Comparison of ENCODE assay signal across 8 cellular contexts in genomic region chr5:116454417-116454927, GRCh38.
DNase-seq lines count a peak whose midpoint lies in the region; ATAC-seq and TF ChIP-seq lines count a peak whose summit lies in the region.

No MANE protein-coding gene starts in this region.

- H2BK20ac ChIP-seq in H9 (ENCODE audit: low read depth, low read length, poor library complexity, severe bottlenecking), result no peak overlapping the region

- DNase-seq in ACHN (peak; percentile 39), fibroblast of the conjunctiva (ENCODE audit: low read depth) (peak; percentile 81), H9 (no peak), NCI-H1436 (lab: John Stamatoyannopoulos, UW) (no peak)
- peak in 1 of 2 donors; percentile 50 for DNase-seq in stimulated activated naive CD8-positive, alpha-beta T cell treated with anti-CD3 and anti-CD28 coated beads, Interleukin-15, amount 100 ng/mL, for 72 hours

- no peak overlapping the region for H3K9ac ChIP-seq in OCI-LY3 (ENCODE audit: low read length)
- no peak overlapping the region for H3K9ac ChIP-seq in H9 (ENCODE audit: extremely low read depth, insufficient read length, low read length)

- no peak overlapping the region for H3T11ph ChIP-seq in H9 (ENCODE audit: low read length)

- peaks cover 2% of the 10 kb centered on the region for H3K79me1 ChIP-seq in H9 (ENCODE audit: insufficient read depth, low read depth, low read length, poor library complexity, severe bottlenecking)

- no peak overlapping the region for H2BK12ac ChIP-seq in H9 (ENCODE audit: insufficient read length, low read depth, low read length)

- H2BK120ac ChIP-seq in H9 (ENCODE audit: low read depth, low read length, poor library complexity, severe bottlenecking), result no peak overlapping the region

- no peaks in the 10 kb centered on the region for H3K9me3 ChIP-seq in OCI-LY3 (ENCODE audit: insufficient read depth, low read length)
- H3K9me3 ChIP-seq in H9 (ENCODE audit: control insufficient read depth, low read depth, low read length), result no peaks in the 10 kb centered on the region

- H3K36me3 Mint-ChIP-seq in H9 (ENCODE audit: insufficient read depth in 1 of 3, low read depth in 3 of 3), result peaks cover 9 to 68% (median 35%) of the 10 kb centered on the region in 3 experiments; a peak in 6 of 7 replicates

- H4K20me1 ChIP-seq in OCI-LY3 (ENCODE audit: insufficient read depth, low read length), result no peaks in the 10 kb centered on the region
- no peaks in the 10 kb centered on the region for H4K20me1 ChIP-seq in H9 (ENCODE audit: control insufficient read depth, insufficient read depth, insufficient read length)

- H3K36me3 ChIP-seq in OCI-LY3 (replicated peaks; ENCODE audit: low read depth, low read length), result no peaks in the 10 kb centered on the region

- no CpG with 5 or more reads among the region's 9 CpGs for WGBS in H9 (ENCODE audit: extremely low coverage, insufficient read length, low lambda C conversion rate)

- no peak overlapping the region for H2BK15ac ChIP-seq in H9 (ENCODE audit: low read depth, low read length)

- H3K23me2 ChIP-seq in H9 (ENCODE audit: insufficient read length, low read depth, low read length, poor library complexity, severe bottlenecking), result no peaks in the 10 kb centered on the region

- H2BK5ac ChIP-seq in H9 (ENCODE audit: insufficient read length, low read length), result no peak overlapping the region

- no peak overlapping the region for H4K8ac ChIP-seq in H9 (replicated peaks; ENCODE audit: insufficient read length, low read depth, low read length)

- no peaks in the 10 kb centered on the region for H3K79me2 ChIP-seq in OCI-LY3 (ENCODE audit: low read length)
- H3K79me2 ChIP-seq in H9 (ENCODE audit: insufficient read depth, low read length), result no peaks in the 10 kb centered on the region

- no peak overlapping the region for H2AK5ac ChIP-seq in H9 (ENCODE audit: insufficient read length, low read length)

- H3K27me3 Mint-ChIP-seq in stimulated activated naive CD8-positive, alpha-beta T cell treated with anti-CD3 and anti-CD28 coated beads, Interleukin-15, amount 100 ng/mL, for 72 hours, result no peaks in the 10 kb centered on the region
- H3K27me3 Mint-ChIP-seq in H9 (ENCODE audit: low read depth), result 0 out of 2 replicates have a peak, but pooled peaks cover 1% of the 10 kb centered on the region

- H4K5ac ChIP-seq in H9 (ENCODE audit: insufficient read length, low read depth, low read length), result no peak overlapping the region

- H4K91ac ChIP-seq in H9 (ENCODE audit: insufficient read length, low read depth, low read length), result no peak overlapping the region

- no peak overlapping the region for H3K14ac ChIP-seq in H9 (ENCODE audit: insufficient read depth, low read length)

- no peak overlapping the region for H3K56ac ChIP-seq in H9 (ENCODE audit: insufficient read length, low read depth, low read length)

- H3K27me3 ChIP-seq in OCI-LY3 (ENCODE audit: low read depth, low read length), result no peaks in the 10 kb centered on the region
- no peaks in the 10 kb centered on the region for H3K27me3 ChIP-seq in H9 (ENCODE audit: insufficient read depth, low read length)

- ATAC-seq in GM18873 (IDR thresholded peaks at IDR 0.05; ENCODE audit: low FRiP score, unreplicated experiment) (peak; percentile 99), HG02981 (IDR thresholded peaks at IDR 0.05; ENCODE audit: unreplicated experiment) (peak; percentile 99)
- peak; percentile 94 for ATAC-seq in stimulated activated naive CD8-positive, alpha-beta T cell treated with anti-CD3 and anti-CD28 coated beads, Interleukin-15, amount 100 ng/mL, for 72 hours

- H3K4me3 ChIP-seq in OCI-LY3 (ENCODE audit: low read length), result peak overlapping the region; percentile 34

- H3K27ac ChIP-seq in OCI-LY3 (ENCODE audit: low read length) (no peak overlapping the region), H9 (ENCODE audit: insufficient read length, low read depth, low read length) (no peak overlapping the region)

- no peak for TF ChIP-seq CTCF in OCI-LY3 (IDR thresholded peaks at IDR 0.05; ENCODE audit: low read depth, low read length)
- no peak for TF ChIP-seq CTCF in H9 (conservative IDR thresholded peaks at IDR 0.05)

- H3K4me1 ChIP-seq in OCI-LY3 (ENCODE audit: low read length) (peaks cover 14% of the 10 kb centered on the region), H9 (ENCODE audit: insufficient read depth, low read length) (peaks cover 8% of the 10 kb centered on the region; the same call in 1 of the 2 replicates)

- H3K4me2 ChIP-seq in OCI-LY3 (ENCODE audit: low read length), result peak overlapping the region; percentile 70
- no peak overlapping the region for H3K4me2 ChIP-seq in H9 (ENCODE audit: insufficient read depth, insufficient read length, low read length)

- in situ Hi-C loops in ACHN (cut with HindIII; ENCODE audit: low pct_ligation_motif_present, low pct_unique_long_range_greater_than_20kb, low sequenced_read_pairs), result no loop called here

- H3K23ac ChIP-seq in H9 (ENCODE audit: insufficient read length, low read depth, low read length), result no peak overlapping the region

- H2AFZ ChIP-seq in OCI-LY3 (ENCODE audit: low read depth, low read length), result no peak overlapping the region
- H2AFZ ChIP-seq in H9 (ENCODE audit: low read length), result no peak overlapping the region

- no peak overlapping the region for H3K18ac ChIP-seq in H9 (ENCODE audit: insufficient read length, low read depth, low read length)

- H3K9me3 Mint-ChIP-seq in stimulated activated naive CD8-positive, alpha-beta T cell treated with anti-CD3 and anti-CD28 coated beads, Interleukin-15, amount 100 ng/mL, for 72 hours, result no peaks in the 10 kb centered on the region
- H3K9me3 Mint-ChIP-seq in H9, result no peaks in the 10 kb centered on the region; a peak in 1 of 5 replicates

- peaks cover 11% of the 10 kb centered on the region for H3K4me1 Mint-ChIP-seq in stimulated activated naive CD8-positive, alpha-beta T cell treated with anti-CD3 and anti-CD28 coated beads, Interleukin-15, amount 100 ng/mL, for 72 hours
- H3K4me1 Mint-ChIP-seq in H9, result peaks cover 43 to 45% of the 10 kb centered on the region in 2 experiments

- H3K4me3 Mint-ChIP-seq in stimulated activated naive CD8-positive, alpha-beta T cell treated with anti-CD3 and anti-CD28 coated beads, Interleukin-15, amount 100 ng/mL, for 72 hours, result no peak overlapping the region
- H3K4me3 Mint-ChIP-seq in H9, result no peak overlapping the region

- H3K4ac ChIP-seq in H9 (ENCODE audit: low read depth, low read length), result no peak overlapping the region

- no peak overlapping the region for H3K27ac Mint-ChIP-seq in stimulated activated naive CD8-positive, alpha-beta T cell treated with anti-CD3 and anti-CD28 coated beads, Interleukin-15, amount 100 ng/mL, for 72 hours
- H3K27ac Mint-ChIP-seq in H9, result no peak overlapping the region; a peak in 1 of 7 replicates

Comparison
In these comparisons a context has a peak if more than half of its experiments do, and no peak if none do; other contexts are left out.
1. DNase-seq: peak in ACHN (single experiment) and fibroblast of the conjunctiva (single experiment); none in H9 (single experiment) and NCI-H1436 (single experiment).
2. Peak in every context shown above with its lines, with median percentiles within 50 percentile points of each other: ATAC-seq.